In the genomic region with DNA sequence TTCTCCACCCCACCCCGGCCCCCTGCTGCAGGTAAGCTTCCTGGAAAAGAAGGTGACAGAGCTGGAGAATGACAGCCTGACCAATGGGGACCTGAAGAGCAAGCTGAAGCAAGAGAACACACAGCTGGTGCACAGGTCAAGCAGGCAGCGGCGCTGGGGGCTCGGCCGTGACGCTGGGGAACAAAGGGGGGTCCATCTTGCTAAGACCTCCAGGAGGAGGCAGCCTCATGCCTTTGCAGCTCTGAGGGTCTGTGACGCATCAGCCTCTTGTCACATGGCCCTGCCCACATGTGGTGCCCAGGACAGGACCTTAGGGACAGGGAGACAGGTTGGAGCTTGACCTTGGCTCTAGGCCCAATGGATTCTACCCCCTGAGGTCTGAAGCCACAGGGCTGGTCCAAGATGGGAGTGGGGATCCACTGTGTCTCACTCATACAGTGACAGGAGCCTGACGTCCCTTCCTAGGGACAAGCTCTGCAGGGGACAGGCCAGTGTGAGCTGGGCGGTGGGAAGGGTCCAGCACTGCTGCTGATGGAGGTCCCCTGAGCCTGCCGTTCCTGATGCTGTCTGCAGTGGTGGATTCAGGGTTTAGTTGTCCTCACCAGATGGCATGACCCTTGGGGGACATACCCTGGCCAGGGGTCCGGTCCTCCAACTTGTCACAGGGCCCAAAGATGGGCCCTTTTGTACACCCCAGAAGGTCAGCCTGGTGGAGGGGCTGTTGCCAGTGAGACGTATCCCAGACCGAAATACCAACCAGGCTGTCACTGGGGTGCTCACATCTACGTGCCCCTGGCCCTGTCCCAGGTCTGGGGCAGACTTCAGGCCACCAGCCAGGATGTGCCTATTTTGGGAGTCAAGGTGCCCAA, we compare ENCODE assay signal across 15 cellular contexts.
"Had no signal": no experiment of that assay in that cellular context is flagged by ENCODE, and none has a peak within 500 bp of the region (broad histone marks: within the 10 kb centered on the region; RNA-seq: fewer than 3 reads in every experiment).

No MANE protein-coding gene starts in this region.

- H3K9me3 Mint-ChIP-seq: naive thymus-derived CD4-positive, alpha-beta T cell; nephron progenitor cell had no signal

- H3K4me3 ChIP-seq: heart left ventricle, suprapubic skin, thyroid gland, upper lobe of left lung, uterus had no signal

- H3K27me3 ChIP-seq: heart left ventricle, neutrophil, suprapubic skin, thyroid gland, upper lobe of left lung, uterus had no signal

- H3K27ac Mint-ChIP-seq: naive thymus-derived CD4-positive, alpha-beta T cell; nephron progenitor cell had no signal

- H3K4me1 Mint-ChIP-seq: nephron progenitor cell had no signal

- ATAC-seq: stimulated activated naive CD8-positive, alpha-beta T cell treated with anti-CD3 and anti-CD28 coated beads, Interleukin-15, Interleukin-2, amounts not matched to agents 100 U/mL and 50 U/mL, for 24 hours had no signal

- H3K9me3 ChIP-seq: neutrophil, suprapubic skin, thyroid gland, uterus had no signal

- DNase-seq: foreskin melanocyte; heart left ventricle; hippocampal formation; mammary epithelial cell; naive thymus-derived CD4-positive, alpha-beta T cell; nephron progenitor cell; right cardiac atrium; small intestine; stimulated activated CD4-positive, alpha-beta T cell treated with anti-CD3 and anti-CD28 coated beads, Interleukin-2, amount 100 ng/mL, for 48 hours; stimulated activated naive CD8-positive, alpha-beta T cell treated with anti-CD3 and anti-CD28 coated beads, Interleukin-15, Interleukin-2, amounts not matched to agents 100 U/mL and 50 U/mL, for 24 hours; thyroid gland; uterus had no signal

- H3K36me3 ChIP-seq: uterus had no signal

- H3K4me1 ChIP-seq: uterus had no signal

- H3K27ac ChIP-seq: heart left ventricle, neutrophil, suprapubic skin, thyroid gland, upper lobe of left lung, uterus had no signal

- H3K4me3 Mint-ChIP-seq: naive thymus-derived CD4-positive, alpha-beta T cell; nephron progenitor cell had no signal

- FAIRE-seq: small intestine had no signal

- H3K27me3 Mint-ChIP-seq: naive thymus-derived CD4-positive, alpha-beta T cell had no signal
